Comparison of ENCODE assay signal across 2 cellular contexts in the genomic region with DNA sequence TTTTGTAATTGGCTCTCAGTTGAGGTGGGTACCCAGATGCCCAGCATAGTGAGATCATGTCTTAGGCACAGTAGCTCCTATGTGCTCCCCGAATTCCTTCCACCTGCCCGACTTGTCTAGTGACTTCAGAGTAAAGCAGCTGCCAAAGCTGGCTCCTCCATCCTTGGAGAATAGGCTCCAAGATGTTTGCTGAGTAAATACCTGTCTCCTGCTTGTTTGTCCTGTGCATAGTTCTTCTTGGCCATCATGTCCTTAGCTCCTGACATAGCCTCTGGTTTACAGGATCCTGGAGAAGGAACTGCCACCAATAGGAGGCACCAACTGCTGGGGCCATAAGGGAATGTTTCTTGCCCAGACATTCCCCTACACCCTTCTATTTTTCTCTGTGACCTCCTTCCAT.
TF ChIP-seq lines count a peak whose summit lies in the region.

No MANE protein-coding gene starts in this region.

TF ChIP-seq in A549, 52 proteins besides CTCF, POLR2A, EP300 and RAD21:
- no peak for TF ChIP-seq HES2 (IDR thresholded peaks at IDR 0.05)
- TF ChIP-seq SMC3 (IDR thresholded peaks at IDR 0.05), result 0 out of 3 replicates have a peak, but pooled peaks have one; percentile 18

TF ChIP-seq in H1, 55 proteins besides CTCF, POLR2A, EP300 and RAD21:
- TF ChIP-seq CBX5 (IDR thresholded peaks at IDR 0.05; ENCODE audit: low read depth, low read length) (no peak), POLR2AphosphoS5 (IDR thresholded peaks at IDR 0.05; ENCODE audit: low read depth, low read length) (no peak), SUZ12 (IDR thresholded peaks at IDR 0.05; ENCODE audit: low read length) (no peak), KDM1A (IDR thresholded peaks at IDR 0.05; ENCODE audit: borderline replicate concordance, low read length) (no peak)
